In the genomic region with DNA sequence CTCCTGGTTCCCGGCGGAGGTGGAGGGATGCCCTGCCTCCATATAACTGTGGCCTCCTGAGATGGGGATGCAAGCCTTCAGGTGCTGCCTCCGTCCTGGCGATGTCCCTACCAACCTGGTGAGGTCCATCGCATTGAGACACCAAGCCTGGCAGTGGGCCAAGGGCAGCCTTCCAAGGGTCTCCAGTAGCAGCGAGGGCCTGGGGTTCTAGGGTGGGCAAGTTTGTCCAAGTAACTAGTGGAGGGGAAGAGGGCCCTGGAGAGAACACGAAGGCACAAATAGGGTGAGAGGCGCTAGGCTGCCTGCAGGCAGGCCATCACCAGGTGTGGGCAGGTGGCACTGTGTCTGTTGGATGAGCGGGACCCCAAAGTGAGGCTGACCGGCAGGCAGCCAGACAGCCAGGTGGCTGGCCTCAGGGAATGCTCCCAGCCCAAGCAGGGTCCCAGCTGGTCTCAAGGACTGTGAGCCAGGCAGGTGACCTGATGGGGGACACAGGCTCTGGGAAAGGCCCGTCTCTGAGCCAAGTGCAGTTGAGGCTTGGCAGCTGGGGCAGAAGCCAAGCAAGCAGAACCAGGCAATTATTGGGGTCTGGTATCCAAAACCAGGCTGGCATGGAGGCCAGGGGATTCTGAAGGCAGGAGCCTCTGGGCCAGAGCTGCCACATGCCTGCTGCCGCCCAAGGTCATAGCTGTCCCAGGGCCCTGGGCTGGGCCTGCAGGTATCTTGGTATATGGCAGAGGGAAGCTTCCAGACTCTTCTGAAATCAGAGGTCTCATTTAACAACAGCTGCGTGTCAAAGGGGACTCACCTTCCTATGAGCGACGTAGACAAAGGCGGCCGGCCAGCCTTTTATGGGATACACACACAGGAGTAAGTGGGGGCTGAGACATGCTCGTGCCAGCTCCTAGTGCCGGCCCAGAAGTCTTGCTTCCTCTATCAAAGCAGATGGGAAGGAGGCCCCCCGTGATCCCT, we compare ENCODE assay signal across 28 cellular contexts. TPM values are rescaled to one million over a fixed set of nuclear protein-coding genes. Genes with fewer than 3 reads are reported as not detected.
DNase-seq lines count a peak whose midpoint lies in the region; ATAC-seq, FAIRE-seq and TF ChIP-seq lines count a peak whose summit lies in the region.
"Had no signal": no experiment of that assay in that cellular context is flagged by ENCODE, and none has a peak within 500 bp of the region (broad histone marks: within the 10 kb centered on the region; RNA-seq: fewer than 3 reads in every experiment).

No MANE protein-coding gene starts in this region.

- peaks cover 0 to 15% (median 0%) of the 10 kb centered on the region in 3 donors for H3K36me3 ChIP-seq in pancreas
- peaks cover 8 to 26% (median 11%) of the 10 kb centered on the region in 3 donors for H3K36me3 ChIP-seq in tibial artery
- H3K36me3 ChIP-seq: neural progenitor cell had no signal

- H3K4me3 ChIP-seq in pancreas (no peak overlapping the region), tibial artery (no peak overlapping the region)
- H3K4me3 ChIP-seq: GM23248, lung, mucosa of descending colon, neural progenitor cell, smooth muscle cell had no signal

- H3K27ac ChIP-seq in pancreas (peak overlapping the region in 1 of 4 donors; percentile 27), tibial artery (peak overlapping the region; percentile 18 to 28)
- H3K27ac ChIP-seq: 22Rv1, foreskin keratinocyte, GM23248, neural progenitor cell had no signal

- 70 to 72% methylated on average over 20 of the region's 20 CpGs for WGBS in pancreas, 2 donors

- no peaks in the 10 kb centered on the region for H3K4me1 ChIP-seq in pancreas
- H3K4me1 ChIP-seq in tibial artery = peaks cover 0 to 49% (median 39%) of the 10 kb centered on the region in 4 donors

- TF ChIP-seq CTCF in pancreas (IDR thresholded peaks at IDR 0.05) (no peak), tibial artery (IDR thresholded peaks at IDR 0.05) (no peak)

- DNase-seq in NCI-H82 (lab: John Stamatoyannopoulos, UW) (peak; percentile 40), NCI-H82 treated with DMSO at 0.1 percent for 48 hours (lab: John Stamatoyannopoulos, UW; ENCODE audit: unreplicated experiment) (no peak), ecto neural progenitor cell (ENCODE audit: low spot score) (peak; percentile 44), pancreas (peak in 4 of 6 donors; percentile 38 to 77 (median 68)), tibial artery (peak in 1 of 2 donors; percentile 70), SW480 (ENCODE audit: low spot score) (no peak), SIG-M5 (lab: John Stamatoyannopoulos, UW) (no peak)
- DNase-seq in activated naive CD4-positive, alpha-beta T cell treated with Interleukin-2 at 50 U/mL for 16 hours = no peak
- DNase-seq: activated B cell treated with CpG ODN at 0.5 μM for 24 hours; activated CD4-positive, alpha-beta T cell treated with anti-CD3 and anti-CD28 coated beads, Interleukin-2, amount 50 U/mL, for 48 hours; activated CD8-positive, alpha-beta memory T cell treated with anti-CD3 and anti-CD28 coated beads, Interleukin-2, amount 50 U/mL, for 4 hours; activated naive CD8-positive, alpha-beta T cell treated with anti-CD3 and anti-CD28 coated beads, Interleukin-2, amount 10 ng/mL, durations not matched to agents 7 days and 5 days; DMS 273 treated with DMSO at 0.1 percent for 48 hours; effector CD4-positive, alpha-beta T cell; foreskin keratinocyte; GM23248; HFFc6; hypothalamus; NCI-H2081 had no signal

- no peaks in the 10 kb centered on the region for H3K9me3 ChIP-seq in pancreas
- no peaks in the 10 kb centered on the region for H3K9me3 ChIP-seq in tibial artery
- H3K9me3 ChIP-seq: mucosa of descending colon had no signal

- no peak for FAIRE-seq in pancreas (lab: Jason Lieb, UNC)

- ATAC-seq in pancreas = peak in 3 of 4 donors; percentile 47 to 82 (median 74)
- ATAC-seq: activated T-helper 17 cell treated with anti-CD3 and anti-CD28 coated beads, Interleukin-2, amount 50 U/mL, for 72 hours; foreskin keratinocyte; mucosa of descending colon had no signal

- no peaks in the 10 kb centered on the region for H3K27me3 ChIP-seq in pancreas
- no peaks in the 10 kb centered on the region for H3K27me3 ChIP-seq in tibial artery
- H3K27me3 ChIP-seq: foreskin keratinocyte, neural progenitor cell had no signal

- intact Hi-C loops in pancreas (cut with DNase I) = no loop called here
- intact Hi-C loops in tibial artery (cut with DNase I; ENCODE audit: low total_unique reads) = no loop called here

RNA-seq across cellular contexts. Expression of gene RAMP1, which starts 23.4 kb away (rescaled TPM):
- total RNA-seq in pancreas = 10 to 100 TPM; 53.3 to 65.3 (median 60.6) TPM
- 10 to 100 TPM; 80.1 to 87.6 TPM for polyA plus RNA-seq in pancreas
- total RNA-seq: CD4-positive, alpha-beta T cell; OCI-LY7; pulmonary artery endothelial cell had no signal

Comparison
In these comparisons a context has a peak if more than half of its experiments do, and no peak if none do; other contexts are left out.
1. DNase-seq: peak in NCI-H82 (single experiment), ecto neural progenitor cell (single experiment) and pancreas (4 of 6); none in NCI-H82 treated with DMSO at 0.1 percent for 48 hours (single experiment), activated naive CD4-positive, alpha-beta T cell treated with Interleukin-2 at 50 U/mL for 16 hours (single experiment), SW480 (single experiment) and SIG-M5 (single experiment).